Comparison of ENCODE assay signal across 13 cellular contexts in genomic region chr17:29744121-29744520, GRCh38.
DNase-seq lines count a peak whose midpoint lies in the region; ATAC-seq and TF ChIP-seq lines count a peak whose summit lies in the region.
"Had no signal": no experiment of that assay in that cellular context is flagged by ENCODE, and none has a peak within 500 bp of the region (broad histone marks: within the 10 kb centered on the region; RNA-seq: fewer than 3 reads in every experiment).

No MANE protein-coding gene starts in this region.

- WGBS in right cardiac atrium = 65% methylated on average over 10 of the region's 10 CpGs
- 78 to 82% (median 82%) methylated on average over 10 of the region's 10 CpGs for whole genome bisulfite sequencing in psoas muscle, 3 donors

- ATAC-seq in RWPE2 (ENCODE audit: low read depth) (no peak), right cardiac atrium (peak; percentile 50 to 51), psoas muscle (peak in 2 of 4 donors; percentile 1 to 10)
- ATAC-seq: HCT116, K562 had no signal

- H3K27me3 ChIP-seq in RWPE2 (ENCODE audit: insufficient read depth, poor library complexity, severe bottlenecking) (no peaks in the 10 kb centered on the region), right cardiac atrium (ENCODE audit: control insufficient read depth, insufficient read depth) (no peaks in the 10 kb centered on the region), psoas muscle (ENCODE audit: insufficient read depth in 3 of 3, low read length in 2 of 3) (no peaks in the 10 kb centered on the region)
- H3K27me3 ChIP-seq: adrenal gland, suprapubic skin had no signal

- H3K4me3 ChIP-seq in RWPE2 (ENCODE audit: severe bottlenecking) (no peak overlapping the region), right cardiac atrium (ENCODE audit: low read length) (no peak overlapping the region), psoas muscle (peak overlapping the region; percentile 32)
- H3K4me3 ChIP-seq: adrenal gland, K562, suprapubic skin had no signal

- DNase-seq in RWPE2 (ENCODE audit: low spot score) (no peak), right cardiac atrium (no peak), psoas muscle (no peak), T-helper 9 cell (no peak), middle frontal gyrus (ENCODE audit: extremely low spot score, low spot score) (no peak), dedifferentiated amniotic fluid mesenchymal stem cell (ENCODE audit: extremely low spot score) (no peak), KG1 (lab: John Stamatoyannopoulos, UW) (no peak)
- DNase-seq: activated CD4-positive, alpha-beta T cell treated with anti-CD3 and anti-CD28 coated beads, Interleukin-2, amount 10 ng/mL, durations not matched to agents 7 days and 5 days had no signal

- intact Hi-C loops in right cardiac atrium (cut with DNase I) (no loop called here), psoas muscle (cut with DNase I) (loop anchor here in 1 of 2 donors (5.0 kb wide), 1 partner anchor 37 kb away; no protein-coding TSS in a partner anchor)

- H3K36me3 ChIP-seq in RWPE2 (ENCODE audit: low read depth) (no peaks in the 10 kb centered on the region), psoas muscle (ENCODE audit: insufficient read depth in 1 of 2, low read depth in 1 of 2) (no peaks in the 10 kb centered on the region)
- H3K36me3 ChIP-seq: adrenal gland, suprapubic skin had no signal

- no peak; the same call in 1 of the 2 replicates for TF ChIP-seq CTCF in C4-2B (conservative IDR thresholded peaks at IDR 0.05)
- TF ChIP-seq CTCF in RWPE2 (IDR thresholded peaks at IDR 0.05; ENCODE audit: poor library complexity, severe bottlenecking) = no peak
- no peak for TF ChIP-seq CTCF in psoas muscle (IDR thresholded peaks at IDR 0.05)

- H3K9me3 ChIP-seq in RWPE2 (ENCODE audit: severe bottlenecking) (no peaks in the 10 kb centered on the region), right cardiac atrium (ENCODE audit: control insufficient read depth, low read length) (no peaks in the 10 kb centered on the region), psoas muscle (no peaks in the 10 kb centered on the region)
- H3K9me3 ChIP-seq: adrenal gland, suprapubic skin had no signal

- peaks cover 23% of the 10 kb centered on the region for H3K4me1 ChIP-seq in RWPE2 (ENCODE audit: insufficient read depth, poor library complexity, severe bottlenecking)
- H3K4me1 ChIP-seq in right cardiac atrium (ENCODE audit: control insufficient read depth, insufficient read depth, low read length) = peaks cover 5% of the 10 kb centered on the region
- H3K4me1 ChIP-seq in psoas muscle = peaks cover 72% of the 10 kb centered on the region

- H3K27ac ChIP-seq in C4-2B (peak overlapping the region; percentile 99), RWPE2 (ENCODE audit: poor library complexity, severe bottlenecking) (peak overlapping the region; percentile 36), right cardiac atrium (ENCODE audit: low read length) (peak overlapping the region; percentile 46), psoas muscle (peak overlapping the region; percentile 90)
- H3K27ac ChIP-seq: suprapubic skin had no signal

Comparison
In these comparisons a context has a peak if more than half of its experiments do, and no peak if none do; other contexts are left out.
1. H3K27ac ChIP-seq: peak in every context shown above with its lines; median percentile 99 in C4-2B; 90 in psoas muscle; 46 in right cardiac atrium; 36 in RWPE2.